In genomic region chr16:65697061-65697460, GRCh38 we compare ENCODE assay signal across 27 cellular contexts.
A peak's percentile ranks its signal among the peaks of the same experiment; 100 is the strongest.
DNase-seq lines count a peak whose midpoint lies in the region; ATAC-seq and TF ChIP-seq lines count a peak whose summit lies in the region.
"Had no signal": no experiment of that assay in that cellular context is flagged by ENCODE, and none has a peak within 500 bp of the region (broad histone marks: within the 10 kb centered on the region; RNA-seq: fewer than 3 reads in every experiment).

No MANE protein-coding gene starts in this region.

- peak; percentile 32 for TF ChIP-seq CTCF in cardiac muscle cell (IDR thresholded peaks at IDR 0.05; ENCODE audit: low read depth, low read length)
- TF ChIP-seq CTCF in astrocyte of the cerebellum (IDR thresholded peaks at IDR 0.05; ENCODE audit: low read depth, low read length, missing control alignments): peak; percentile 28
- TF ChIP-seq CTCF in foreskin fibroblast (IDR thresholded peaks at IDR 0.05; ENCODE audit: low read depth, low read length): peak; percentile 14

- no peak for ATAC-seq in Right ventricle myocardium inferior
- ATAC-seq in GM21825 (IDR thresholded peaks at IDR 0.05; ENCODE audit: unreplicated experiment): no peak
- ATAC-seq: activated CD4-positive, CD25-positive, alpha-beta regulatory T cell treated with anti-CD3 and anti-CD28 coated beads, Interleukin-2, amount 50 U/mL, for 24 hours; activated CD8-positive, alpha-beta T cell treated with anti-CD3 and anti-CD28 coated beads for 36 hours; naive thymus-derived CD4-positive, alpha-beta T cell; pancreas; right cardiac atrium had no signal

- peak in 1 of 2 donors; percentile 60 for DNase-seq in cardiac muscle cell (ENCODE audit: low read depth in 1 of 2, low spot score in 1 of 2)
- DNase-seq in Right ventricle myocardium inferior (ENCODE audit: missing footprints): no peak
- no peak for DNase-seq in astrocyte of the cerebellum (ENCODE audit: low read depth)
- peak in 1 of 2 donors; percentile 16 for DNase-seq in foreskin fibroblast
- DNase-seq in head of caudate nucleus: no peak
- DNase-seq in hippocampal formation (lab: John Stamatoyannopoulos, UW): no peak
- no peak for DNase-seq in HuH-7 (ENCODE audit: low spot score)
- DNase-seq: 8988T; activated CD8-positive, alpha-beta T cell treated with anti-CD3 and anti-CD28 coated beads for 36 hours; activated gamma-delta T cell treated with Interleukin-2 at 50 U/mL for 16 hours; amniotic stem cell; C1 segment of cervical spinal cord; Calu3; caudate nucleus; dorsolateral prefrontal cortex; mesenchymal stem cell; naive thymus-derived CD4-positive, alpha-beta T cell; NCI-H1417 treated with DMSO at 0.1 percent for 48 hours; NCI-H2107; NCI-H526; pancreas; right cardiac atrium; stomach; SW 1271; transverse colon had no signal

- H3K27me3 ChIP-seq in cardiac muscle cell: no peaks in the 10 kb centered on the region
- H3K27me3 ChIP-seq: pancreas, stomach, transverse colon had no signal

- H3K4me3 ChIP-seq in cardiac muscle cell (no peak overlapping the region), astrocyte of the cerebellum (ENCODE audit: low read depth, low read length) (no peak overlapping the region), foreskin fibroblast (ENCODE audit: low read depth in 1 of 2, low read length in 2 of 2) (no peak overlapping the region)
- H3K4me3 ChIP-seq: dorsolateral prefrontal cortex, pancreas, stomach, transverse colon had no signal

- in situ Hi-C loops in astrocyte of the cerebellum (cut with HindIII; ENCODE audit: low sequenced_read_pairs): no loop called here

- intact Hi-C loops in Right ventricle myocardium inferior (cut with DNase I): no loop called here
- intact Hi-C loops in head of caudate nucleus (cut with DNase I): no loop called here

- H3K9me3 ChIP-seq in cardiac muscle cell (ENCODE audit: low read depth): no peaks in the 10 kb centered on the region
- H3K9me3 ChIP-seq: pancreas, stomach, transverse colon had no signal

- no peaks in the 10 kb centered on the region for H3K36me3 ChIP-seq in cardiac muscle cell
- H3K36me3 ChIP-seq: pancreas, stomach, transverse colon had no signal

- peaks cover 5% of the 10 kb centered on the region for H3K4me1 ChIP-seq in cardiac muscle cell (ENCODE audit: low read depth)
- H3K4me1 ChIP-seq: pancreas, stomach, transverse colon had no signal

- no peak overlapping the region for H3K27ac ChIP-seq in cardiac muscle cell
- H3K27ac ChIP-seq: dorsolateral prefrontal cortex, pancreas, stomach, transverse colon had no signal
